Comparison of ENCODE assay signal across 28 cellular contexts in genomic region chr3:168113848-168114247, GRCh38. TPM values are rescaled to one million over a fixed set of nuclear protein-coding genes. Genes with fewer than 3 reads are reported as not detected.
DNase-seq lines count a peak whose midpoint lies in the region; ATAC-seq, FAIRE-seq and TF ChIP-seq lines count a peak whose summit lies in the region.
"Had no signal": no experiment of that assay in that cellular context is flagged by ENCODE, and none has a peak within 500 bp of the region (broad histone marks: within the 10 kb centered on the region; RNA-seq: fewer than 3 reads in every experiment).

No MANE protein-coding gene starts in this region.

- no peaks in the 10 kb centered on the region for H3K4me1 Mint-ChIP-seq in CD8-positive, alpha-beta T cell (ENCODE audit: low read depth)
- H3K4me1 Mint-ChIP-seq: IgD-negative memory B cell had no signal

- no peaks in the 10 kb centered on the region for H3K36me3 Mint-ChIP-seq in CD8-positive, alpha-beta T cell
- H3K36me3 Mint-ChIP-seq: IgD-negative memory B cell had no signal

- DNase-seq in GM12864 (ENCODE audit: low read depth) (no peak), brain microvascular endothelial cell (no peak), foreskin keratinocyte (no peak), GM12891 (ENCODE audit: insufficient read length, low spot score) (no peak), spleen (no peak)
- DNase-seq in CD8-positive, alpha-beta T cell: no peak
- no peak for DNase-seq in activated T-cell treated with anti-CD3 and anti-CD28 coated beads, Interleukin-2, amount 50 U/mL, for 48 hours
- DNase-seq: CD4-positive, alpha-beta T cell; COR-L47; DMS53; NCI-H1048; NCI-H1417; NCI-H1694; NCI-H2029 treated with DMSO at 0.1 percent for 48 hours; NCI-H2227 treated with DMSO at 0.1 percent for 48 hours; NCI-H510A; NCI-H69; SIG-M5; SK-N-SH; SW 1271 had no signal

- TF ChIP-seq CTCF in GM12864 (IDR thresholded peaks at IDR 0.05; ENCODE audit: low read depth, low read length, missing control alignments) (peak; percentile 18), brain microvascular endothelial cell (IDR thresholded peaks at IDR 0.05; ENCODE audit: low read depth, low read length, missing control alignments) (peak; percentile 11), foreskin keratinocyte (conservative IDR thresholded peaks at IDR 0.05) (no peak), spleen (IDR thresholded peaks at IDR 0.05 in 8 of 11, conservative IDR thresholded peaks at IDR 0.05 in 3 of 11) (no peak)
- TF ChIP-seq CTCF in CD8-positive, alpha-beta T cell (IDR thresholded peaks at IDR 0.05): no peak

- H3K36me3 ChIP-seq in brain microvascular endothelial cell (replicated peaks) (no peaks in the 10 kb centered on the region), spleen (no peaks in the 10 kb centered on the region)
- no peaks in the 10 kb centered on the region for H3K36me3 ChIP-seq in CD8-positive, alpha-beta T cell (ENCODE audit: insufficient read depth, low read length)
- H3K36me3 ChIP-seq: BLaER1 treated with 17β-estradiol and CSF1 and Interleukin-3, amounts not matched to agents 10 nM and 100 nM had no signal

- no peak for FAIRE-seq in GM12891 (lab: Jason Lieb, UNC)
- FAIRE-seq: A204.1, GM18507, H54, RCC 7860 had no signal

- CTCF ChIA-PET in CD8-positive, alpha-beta T cell (lab: Charles Lee): no interaction called here

- no peak overlapping the region for H3K4me3 ChIP-seq in GM12864 (ENCODE audit: low read depth, low read length)
- no peak overlapping the region for H3K4me3 ChIP-seq in brain microvascular endothelial cell (ENCODE audit: low read depth, low read length)
- no peak overlapping the region for H3K4me3 ChIP-seq in spleen
- no peak overlapping the region for H3K4me3 ChIP-seq in CD8-positive, alpha-beta T cell (ENCODE audit: low read depth, low read length)
- H3K4me3 ChIP-seq: BLaER1 treated with 17β-estradiol and CSF1 and Interleukin-3, amounts not matched to agents 10 nM and 100 nM had no signal

- in situ Hi-C loops in brain microvascular endothelial cell (cut with HindIII; ENCODE audit: low pct_ligation_motif_present, low sequenced_read_pairs): no loop called here

- H3K27me3 Mint-ChIP-seq in CD8-positive, alpha-beta T cell (ENCODE audit: low read depth): no peaks in the 10 kb centered on the region
- H3K27me3 Mint-ChIP-seq: CD4-positive, alpha-beta T cell; IgD-negative memory B cell had no signal

- no peaks in the 10 kb centered on the region for H3K9me3 ChIP-seq in spleen
- no peaks in the 10 kb centered on the region for H3K9me3 ChIP-seq in CD8-positive, alpha-beta T cell (ENCODE audit: low read length)
- H3K9me3 ChIP-seq: BLaER1 treated with 17β-estradiol and CSF1 and Interleukin-3, amounts not matched to agents 10 nM and 100 nM; SK-N-SH had no signal

- POLR2A ChIA-PET in CD8-positive, alpha-beta T cell (lab: Charles Lee): no interaction called here

- ATAC-seq in HG02973 (IDR thresholded peaks at IDR 0.05; ENCODE audit: unreplicated experiment) (peak; percentile 48), foreskin keratinocyte (peak; percentile 27)
- ATAC-seq in CD8-positive, alpha-beta T cell: no peak

- H3K4me1 ChIP-seq in foreskin keratinocyte: peaks cover 11% of the 10 kb centered on the region
- H3K4me1 ChIP-seq in spleen: peaks cover 0 to 6% (median 0%) of the 10 kb centered on the region in 6 donors
- no peaks in the 10 kb centered on the region for H3K4me1 ChIP-seq in CD8-positive, alpha-beta T cell (ENCODE audit: insufficient read depth, low read length)

- H3K27me3 ChIP-seq in brain microvascular endothelial cell (replicated peaks) (no peaks in the 10 kb centered on the region), foreskin keratinocyte (no peaks in the 10 kb centered on the region), spleen (replicated peaks in 1 of 7) (no peaks in the 10 kb centered on the region)
- no peaks in the 10 kb centered on the region for H3K27me3 ChIP-seq in CD8-positive, alpha-beta T cell (ENCODE audit: insufficient read depth, low read length)
- H3K27me3 ChIP-seq: BLaER1 treated with 17β-estradiol and CSF1 and Interleukin-3, amounts not matched to agents 10 nM and 100 nM had no signal

- H3K27ac ChIP-seq in brain microvascular endothelial cell: no peak overlapping the region
- no peak overlapping the region for H3K27ac ChIP-seq in foreskin keratinocyte
- H3K27ac ChIP-seq in spleen: no peak overlapping the region
- no peak overlapping the region for H3K27ac ChIP-seq in CD8-positive, alpha-beta T cell (ENCODE audit: low read depth, low read length)
- H3K27ac ChIP-seq: BLaER1 treated with 17β-estradiol and CSF1 and Interleukin-3, amounts not matched to agents 10 nM and 100 nM; KMS-11 had no signal

- no peaks in the 10 kb centered on the region for H3K9me3 Mint-ChIP-seq in CD8-positive, alpha-beta T cell
- H3K9me3 Mint-ChIP-seq: CD4-positive, alpha-beta T cell; IgD-negative memory B cell had no signal

- H3K27ac Mint-ChIP-seq in CD8-positive, alpha-beta T cell: no peak overlapping the region
- H3K27ac Mint-ChIP-seq: CD4-positive, alpha-beta T cell; IgD-negative memory B cell had no signal

- 77 to 92% (median 83%) methylated on average over 1 of the region's 1 CpG for WGBS in spleen, 5 donors

- intact Hi-C loops in spleen (cut with DNase I; ENCODE audit: low total_unique reads): no loop called here
- intact Hi-C loops in CD8-positive, alpha-beta T cell (cut with DNase I, micrococcal nuclease): no loop called here

- TF ChIP-seq POLR2A in GM12891 (IDR thresholded peaks at IDR 0.05; ENCODE audit: low read depth, low read length): no peak
- no peak for TF ChIP-seq POLR2A in spleen (IDR thresholded peaks at IDR 0.05)

- H3K4me3 Mint-ChIP-seq in CD8-positive, alpha-beta T cell: no peak overlapping the region
- H3K4me3 Mint-ChIP-seq: CD4-positive, alpha-beta T cell; IgD-negative memory B cell had no signal

TF ChIP-seq in GM12891, 5 proteins besides CTCF, POLR2A, EP300 and RAD21:
- TF ChIP-seq POLR2AphosphoS5 (IDR thresholded peaks at IDR 0.05; ENCODE audit: low read depth, low read length) (no peak), POU2F2 (IDR thresholded peaks at IDR 0.05; ENCODE audit: low read depth, low read length) (no peak), TAF1 (IDR thresholded peaks at IDR 0.05; ENCODE audit: low read depth, low read length) (no peak), SPI1 (IDR thresholded peaks at IDR 0.05; ENCODE audit: low read depth, low read length) (no peak), PAX5 (IDR thresholded peaks at IDR 0.05; ENCODE audit: insufficient read depth, low read length, severe bottlenecking) (no peak)

RNA-seq across cellular contexts. Expression of gene GOLIM4, which starts 18.1 kb away (rescaled TPM):
- 33.4 and 37.9 TPM in 2 replicates for total RNA-seq in foreskin keratinocyte
- polyA plus RNA-seq in foreskin keratinocyte: 7.4 and 8.2 TPM in 2 replicates
- 8.6 TPM for polyA plus RNA-seq in GM12891 (2012; ENCODE audit: low read depth, missing spikeins)
- total RNA-seq in spleen: 10 to 100 TPM; 19.7 to 44.8 (median 33.7) TPM
- 1 to 10 TPM; 5.5 to 8.1 (median 5.9) TPM for polyA plus RNA-seq in spleen
- under 1 TPM; 0.41 to 0.47 TPM for total RNA-seq in CD8-positive, alpha-beta T cell

Comparison
In these comparisons a context has a peak if more than half of its experiments do, and no peak if none do; other contexts are left out.
1. CTCF ChIP-seq: peak in GM12864 (single experiment) and brain microvascular endothelial cell (single experiment); none in foreskin keratinocyte (single experiment), spleen (0 of 11) and CD8-positive, alpha-beta T cell (single experiment).
2. RNA of gene GOLIM4, which starts 18.1 kb away (total RNA-seq): 33.4 to 37.9 TPM in foreskin keratinocyte and 19.7 to 44.8 TPM in spleen; 0.41 to 0.47 TPM in CD8-positive, alpha-beta T cell; every median in the first group is over 10 times any median in the second.